Comparison of ENCODE assay signal across 17 cellular contexts in genomic region chr1:229893762-229894444, GRCh38.
DNase-seq lines count a peak whose midpoint lies in the region; ATAC-seq and TF ChIP-seq lines count a peak whose summit lies in the region.
"Had no signal": no experiment of that assay in that cellular context is flagged by ENCODE, and none has a peak within 500 bp of the region (broad histone marks: within the 10 kb centered on the region; RNA-seq: fewer than 3 reads in every experiment).

No MANE protein-coding gene starts in this region.

- no peak overlapping the region for H2BK120ac ChIP-seq in H9 (ENCODE audit: low read depth, low read length, poor library complexity, severe bottlenecking)

- H4K5ac ChIP-seq in H9 (ENCODE audit: insufficient read length, low read depth, low read length): no peak overlapping the region

- POLR2A ChIA-PET in CD4-positive, alpha-beta T cell (lab: Charles Lee): no interaction called here

- no peak overlapping the region for H3K18ac ChIP-seq in H9 (ENCODE audit: insufficient read length, low read depth, low read length)

- no peak overlapping the region for H3K4ac ChIP-seq in H9 (ENCODE audit: low read depth, low read length)

- H3K4me1 Mint-ChIP-seq in CD4-positive, alpha-beta T cell (ENCODE audit: low read depth): no peaks in the 10 kb centered on the region
- H3K4me1 Mint-ChIP-seq in H9: peaks cover 4 to 6% of the 10 kb centered on the region in 2 experiments
- H3K4me1 Mint-ChIP-seq: B cell; naive thymus-derived CD8-positive, alpha-beta T cell had no signal

- no peak for TF ChIP-seq CTCF in Loucy (conservative IDR thresholded peaks at IDR 0.05; ENCODE audit: low read length)
- TF ChIP-seq CTCF in RWPE2 (IDR thresholded peaks at IDR 0.05; ENCODE audit: poor library complexity, severe bottlenecking): no peak
- TF ChIP-seq CTCF in CD4-positive, alpha-beta T cell (IDR thresholded peaks at IDR 0.05): no peak
- TF ChIP-seq CTCF in H9 (conservative IDR thresholded peaks at IDR 0.05): no peak

- H2BK15ac ChIP-seq in H9 (ENCODE audit: low read depth, low read length): no peak overlapping the region

- peak overlapping the region; percentile 64 for H3K4me2 ChIP-seq in Loucy (ENCODE audit: low read depth, low read length, poor library complexity, severe bottlenecking)
- no peak overlapping the region for H3K4me2 ChIP-seq in H9 (ENCODE audit: insufficient read depth, insufficient read length, low read length)

- H4K20me1 ChIP-seq in Loucy (ENCODE audit: insufficient read depth, low read length, poor library complexity, severe bottlenecking) (no peaks in the 10 kb centered on the region), H9 (ENCODE audit: control insufficient read depth, insufficient read depth, insufficient read length) (no peaks in the 10 kb centered on the region)

- H3K27ac ChIP-seq in RWPE2 (ENCODE audit: poor library complexity, severe bottlenecking) (no peak overlapping the region), H9 (ENCODE audit: insufficient read length, low read depth, low read length) (no peak overlapping the region)
- H3K27ac ChIP-seq in CD4-positive, alpha-beta T cell (ENCODE audit: low read depth, low read length): no peak overlapping the region
- H3K27ac ChIP-seq: body of pancreas had no signal

- H3K4me3 ChIP-seq in Loucy (ENCODE audit: low read length, poor library complexity, severe bottlenecking) (peak overlapping the region; percentile 66), RWPE2 (ENCODE audit: severe bottlenecking) (no peak overlapping the region)
- H3K4me3 ChIP-seq: body of pancreas, MG63 had no signal

- H3K23ac ChIP-seq in H9 (ENCODE audit: insufficient read length, low read depth, low read length): no peak overlapping the region

- H3T11ph ChIP-seq in H9 (ENCODE audit: low read length): no peak overlapping the region

- H3K9me3 Mint-ChIP-seq in CD4-positive, alpha-beta T cell: no peaks in the 10 kb centered on the region
- H3K9me3 Mint-ChIP-seq in H9: no peaks in the 10 kb centered on the region
- H3K9me3 Mint-ChIP-seq: activated naive CD4-positive, alpha-beta T cell treated with anti-CD3 and anti-CD28 coated beads for 36 hours; naive thymus-derived CD8-positive, alpha-beta T cell had no signal

- H2AFZ ChIP-seq in Loucy (ENCODE audit: low read length) (no peak overlapping the region), H9 (ENCODE audit: low read length) (no peak overlapping the region)

- peaks cover 43% of the 10 kb centered on the region for H3K27me3 Mint-ChIP-seq in CD4-positive, alpha-beta T cell
- no peaks in the 10 kb centered on the region; the same call in 1 of the 2 replicates for H3K27me3 Mint-ChIP-seq in H9 (ENCODE audit: low read depth)

- no peak overlapping the region for H3K4me3 Mint-ChIP-seq in CD4-positive, alpha-beta T cell
- no peak overlapping the region for H3K4me3 Mint-ChIP-seq in H9
- H3K4me3 Mint-ChIP-seq: activated naive CD4-positive, alpha-beta T cell treated with anti-CD3 and anti-CD28 coated beads for 36 hours; B cell; naive thymus-derived CD8-positive, alpha-beta T cell had no signal

- H3K36me3 ChIP-seq in Loucy (ENCODE audit: insufficient read depth, low read length): no peaks in the 10 kb centered on the region
- H3K36me3 ChIP-seq in RWPE2 (ENCODE audit: low read depth): no peaks in the 10 kb centered on the region
- H3K36me3 ChIP-seq: MG63 had no signal

- WGBS in H9 (ENCODE audit: extremely low coverage, insufficient read length, low lambda C conversion rate): no CpG with 5 or more reads among the region's 10 CpGs

- no peak overlapping the region for H2BK5ac ChIP-seq in H9 (ENCODE audit: insufficient read length, low read length)

- no peaks in the 10 kb centered on the region for H3K36me3 Mint-ChIP-seq in CD4-positive, alpha-beta T cell (ENCODE audit: low read depth)
- no peaks in the 10 kb centered on the region for H3K36me3 Mint-ChIP-seq in H9 (ENCODE audit: insufficient read depth in 1 of 3, low read depth in 3 of 3)
- H3K36me3 Mint-ChIP-seq: naive thymus-derived CD8-positive, alpha-beta T cell had no signal

- 0 out of 3 replicates have a peak, but pooled peaks have one; percentile 17 for ATAC-seq in RWPE2 (ENCODE audit: low read depth)
- no peak for ATAC-seq in CD4-positive, alpha-beta T cell (ENCODE audit: poor library complexity)
- ATAC-seq: body of pancreas; left ventricle myocardium superior; naive thymus-derived CD8-positive, alpha-beta T cell had no signal

- H3K14ac ChIP-seq in H9 (ENCODE audit: insufficient read depth, low read length): no peak overlapping the region

- H3K27ac Mint-ChIP-seq in CD4-positive, alpha-beta T cell: no peak overlapping the region
- no peak overlapping the region for H3K27ac Mint-ChIP-seq in H9
- H3K27ac Mint-ChIP-seq: activated naive CD4-positive, alpha-beta T cell treated with anti-CD3 and anti-CD28 coated beads for 36 hours; B cell; naive thymus-derived CD8-positive, alpha-beta T cell had no signal

- CTCF ChIA-PET in CD4-positive, alpha-beta T cell (lab: Charles Lee): no interaction called here

- no peak overlapping the region for H4K91ac ChIP-seq in H9 (ENCODE audit: insufficient read length, low read depth, low read length)

- H2BK20ac ChIP-seq in H9 (ENCODE audit: low read depth, low read length, poor library complexity, severe bottlenecking): no peak overlapping the region

- H3K79me2 ChIP-seq in Loucy (ENCODE audit: insufficient read depth, low read length) (no peaks in the 10 kb centered on the region), H9 (ENCODE audit: insufficient read depth, low read length) (no peaks in the 10 kb centered on the region)

- H3K56ac ChIP-seq in H9 (ENCODE audit: insufficient read length, low read depth, low read length): no peak overlapping the region

- H2AK5ac ChIP-seq in H9 (ENCODE audit: insufficient read length, low read length): no peak overlapping the region

- H2BK12ac ChIP-seq in H9 (ENCODE audit: insufficient read length, low read depth, low read length): no peak overlapping the region

- H3F3A ChIP-seq in Loucy (ENCODE audit: low read depth): no peaks in the 10 kb centered on the region

- no peaks in the 10 kb centered on the region for H3K9me2 ChIP-seq in Loucy (replicated peaks; ENCODE audit: low read depth, low read length)

- no peak overlapping the region for H4K8ac ChIP-seq in H9 (replicated peaks; ENCODE audit: insufficient read length, low read depth, low read length)

- H3K79me1 ChIP-seq in H9 (ENCODE audit: insufficient read depth, low read depth, low read length, poor library complexity, severe bottlenecking): no peaks in the 10 kb centered on the region

- no peaks in the 10 kb centered on the region for H3K23me2 ChIP-seq in H9 (ENCODE audit: insufficient read length, low read depth, low read length, poor library complexity, severe bottlenecking)

- H3K27me3 ChIP-seq in Loucy (ENCODE audit: insufficient read depth, low read length, poor library complexity, severe bottlenecking) (no peaks in the 10 kb centered on the region), RWPE2 (ENCODE audit: insufficient read depth, poor library complexity, severe bottlenecking) (no peaks in the 10 kb centered on the region), H9 (ENCODE audit: insufficient read depth, low read length) (no peaks in the 10 kb centered on the region)
- peaks cover 22% of the 10 kb centered on the region for H3K27me3 ChIP-seq in CD4-positive, alpha-beta T cell (ENCODE audit: control insufficient read depth, insufficient read depth, low read length)
- H3K27me3 ChIP-seq: body of pancreas had no signal

- H3K4me1 ChIP-seq in Loucy (ENCODE audit: insufficient read depth, low read length, poor library complexity, severe bottlenecking): peaks cover 23% of the 10 kb centered on the region
- no peaks in the 10 kb centered on the region for H3K4me1 ChIP-seq in RWPE2 (ENCODE audit: insufficient read depth, poor library complexity, severe bottlenecking)
- H3K4me1 ChIP-seq in H9 (ENCODE audit: insufficient read depth, low read length): no peaks in the 10 kb centered on the region

- intact Hi-C loops in CD4-positive, alpha-beta T cell (cut with DNase I, micrococcal nuclease): no loop called here

- peak; percentile 85 for DNase-seq in COR-L47 (lab: John Stamatoyannopoulos, UW)
- no peak for DNase-seq in RWPE2 (ENCODE audit: low spot score)
- peak; percentile 69 for DNase-seq in islet precursor cell
- no peak for DNase-seq in NCI-H524 (lab: John Stamatoyannopoulos, UW)
- DNase-seq in CD4-positive, alpha-beta T cell: no peak
- DNase-seq in midbrain (lab: John Stamatoyannopoulos, UW): no peak
- no peak for DNase-seq in H9
- DNase-seq: activated CD4-positive, CD25-positive, alpha-beta regulatory T cell; activated CD8-positive, alpha-beta memory T cell treated with anti-CD3 and anti-CD28 coated beads, Interleukin-2, amount 50 U/mL, for 48 hours; activated naive CD4-positive, alpha-beta T cell treated with anti-CD3 and anti-CD28 coated beads for 36 hours; body of pancreas; hypothalamus; left ventricle myocardium superior; MG63; naive thymus-derived CD8-positive, alpha-beta T cell had no signal

- H3K9me3 ChIP-seq in Loucy (ENCODE audit: insufficient read depth, low read depth, low read length) (no peaks in the 10 kb centered on the region), RWPE2 (ENCODE audit: severe bottlenecking) (no peaks in the 10 kb centered on the region), H9 (ENCODE audit: control insufficient read depth, low read depth, low read length) (no peaks in the 10 kb centered on the region)
- no peaks in the 10 kb centered on the region for H3K9me3 ChIP-seq in CD4-positive, alpha-beta T cell (ENCODE audit: control insufficient read depth, low read length)
- H3K9me3 ChIP-seq: body of pancreas, MG63 had no signal

- H3K9ac ChIP-seq in Loucy (ENCODE audit: low read depth, low read length, poor library complexity, severe bottlenecking) (peak overlapping the region; percentile 53), H9 (ENCODE audit: extremely low read depth, insufficient read length, low read length) (no peak overlapping the region)

Comparison
In these comparisons a context has a peak if more than half of its experiments do, and no peak if none do; other contexts are left out.
1. DNase-seq: peak in COR-L47 (single experiment) and islet precursor cell (single experiment); none in RWPE2 (single experiment), NCI-H524 (0 of 2), CD4-positive, alpha-beta T cell (0 of 10), midbrain (single experiment) and H9 (single experiment).